Comparison of ENCODE assay signal across 8 cellular contexts in genomic region chr2:206159346-206160123, GRCh38. TPM values are rescaled to one million over a fixed set of nuclear protein-coding genes. Genes with fewer than 3 reads are reported as not detected.
A peak's percentile ranks its signal among the peaks of the same experiment; 100 is the strongest.
DNase-seq lines count a peak whose midpoint lies in the region; ATAC-seq and TF ChIP-seq lines count a peak whose summit lies in the region.

Gene EEF1B2 (plus strand): TSS chr2:206159895. CDS start chr2:206159980, 85 bp downstream.
Gene NDUFS1 (minus strand): TSS chr2:206159444. CDS start chr2:206153678, 5,766 bp downstream.

- under 1% methylated on average over 49 of the region's 64 CpGs for WGBS in suprapubic skin

- H3K36me3 Mint-ChIP-seq in activated naive CD4-positive, alpha-beta T cell treated with anti-CD3 and anti-CD28 coated beads, Interleukin-2, amount 50 U/mL, for 72 hours = peaks cover 57 to 61% of the 10 kb centered on the region in 2 donors

- peaks cover 25% of the 10 kb centered on the region for H3K36me3 ChIP-seq in suprapubic skin

- DNase-seq in NCI-H1092 treated with DMSO at 0.1 percent for 48 hours (lab: John Stamatoyannopoulos, UW) = peak; percentile 93
- peak; percentile 95 for DNase-seq in SKM-1 (lab: John Stamatoyannopoulos, UW; ENCODE audit: unreplicated experiment)
- peak; percentile 94 to 97 for DNase-seq in activated naive CD4-positive, alpha-beta T cell treated with anti-CD3 and anti-CD28 coated beads, Interleukin-2, amount 50 U/mL, for 72 hours (ENCODE audit: low spot score in 2 of 2)
- peak; percentile 99 for DNase-seq in globus pallidus (ENCODE audit: low spot score)
- peak; percentile 73 to 99 (median 96) for DNase-seq in nucleus accumbens (lab: John Stamatoyannopoulos, UW)
- DNase-seq in suprapubic skin (ENCODE audit: low spot score in 2 of 2) = peak; percentile 98

- H3K4me1 ChIP-seq in suprapubic skin = peaks cover 32% of the 10 kb centered on the region

- ATAC-seq in HG02610 (IDR thresholded peaks at IDR 0.05; ENCODE audit: unreplicated experiment) = peak; percentile 90
- ATAC-seq in activated naive CD4-positive, alpha-beta T cell treated with anti-CD3 and anti-CD28 coated beads, Interleukin-2, amount 50 U/mL, for 72 hours = peak; percentile 91 to 93

- TF ChIP-seq EP300 in suprapubic skin (IDR thresholded peaks at IDR 0.05) = no peak

- peak within 1 kb of the TSS; percentile 100 for H3K27ac Mint-ChIP-seq in activated naive CD4-positive, alpha-beta T cell treated with anti-CD3 and anti-CD28 coated beads, Interleukin-2, amount 50 U/mL, for 72 hours

- H3K27me3 ChIP-seq in suprapubic skin = no peaks in the 10 kb centered on the region

- peak within 1 kb of the TSS; percentile 94 for H3K27ac ChIP-seq in suprapubic skin

- H3K4me3 ChIP-seq in GM08714 (ENCODE audit: low read length) (peak within 1 kb of the TSS; percentile 100), suprapubic skin (peak within 1 kb of the TSS; percentile 95)

- H3K9me3 Mint-ChIP-seq in activated naive CD4-positive, alpha-beta T cell treated with anti-CD3 and anti-CD28 coated beads, Interleukin-2, amount 50 U/mL, for 72 hours = no peaks in the 10 kb centered on the region

- no peaks in the 10 kb centered on the region for H3K9me3 ChIP-seq in suprapubic skin

- no peak for TF ChIP-seq CTCF in suprapubic skin (IDR thresholded peaks at IDR 0.05)

- TF ChIP-seq POLR2A in suprapubic skin (IDR thresholded peaks at IDR 0.05) = peak in 1 of 2 donors; percentile 65

RNA-seq across cellular contexts. Expression of gene EEF1B2, which starts in this region (rescaled TPM):
- total RNA-seq in activated naive CD4-positive, alpha-beta T cell treated with anti-CD3 and anti-CD28 coated beads, Interleukin-2, amount 50 U/mL, for 72 hours = 1,000 to 10,000 TPM in 1 of 2 donors, 100 to 1,000 TPM in 1; 979 to 1,142 TPM
- 100 to 1,000 TPM; 237 to 689 (median 502) TPM for total RNA-seq in suprapubic skin

RNA-seq across cellular contexts. Expression of gene NDUFS1, which starts in this region (rescaled TPM):
- total RNA-seq in activated naive CD4-positive, alpha-beta T cell treated with anti-CD3 and anti-CD28 coated beads, Interleukin-2, amount 50 U/mL, for 72 hours = 100 to 1,000 TPM in 1 of 2 donors, 10 to 100 TPM in 1; 86.5 to 132 TPM
- 10 to 100 TPM; 65.7 to 74.2 (median 69.9) TPM for total RNA-seq in suprapubic skin

Comparison
In these comparisons a context has a peak if more than half of its experiments do, and no peak if none do; other contexts are left out.
1. Peak in every context shown above with its lines: DNase-seq, ATAC-seq, H3K4me3 ChIP-seq and H3K27ac ChIP-seq.